ENCODE assay signal across 1 cellular context in the genomic region with DNA sequence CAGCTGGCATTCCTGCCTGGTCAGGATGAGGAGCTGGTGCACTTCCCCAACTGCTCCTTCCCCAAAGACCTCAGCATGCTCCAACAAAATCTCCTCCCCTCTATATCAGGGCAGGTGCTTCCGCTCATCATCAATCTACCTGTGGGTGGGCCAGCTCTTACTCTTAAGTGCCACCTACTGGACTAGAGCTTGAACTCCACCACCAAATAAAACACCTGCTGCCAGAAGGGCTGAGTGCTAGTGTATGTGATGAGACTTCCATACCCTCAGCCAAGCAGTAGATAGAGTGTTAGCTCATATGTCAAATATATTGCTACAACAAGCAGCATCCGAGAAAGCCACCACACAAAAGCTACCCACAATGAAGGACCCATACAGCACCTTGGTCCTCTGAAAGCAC.
TF ChIP-seq lines count a peak whose summit lies in the region.

No MANE protein-coding gene starts in this region.

TF ChIP-seq in WTC11, 78 proteins besides CTCF, POLR2A, EP300 and RAD21 (continued from another document):
- TF ChIP-seq, protein P1, sequence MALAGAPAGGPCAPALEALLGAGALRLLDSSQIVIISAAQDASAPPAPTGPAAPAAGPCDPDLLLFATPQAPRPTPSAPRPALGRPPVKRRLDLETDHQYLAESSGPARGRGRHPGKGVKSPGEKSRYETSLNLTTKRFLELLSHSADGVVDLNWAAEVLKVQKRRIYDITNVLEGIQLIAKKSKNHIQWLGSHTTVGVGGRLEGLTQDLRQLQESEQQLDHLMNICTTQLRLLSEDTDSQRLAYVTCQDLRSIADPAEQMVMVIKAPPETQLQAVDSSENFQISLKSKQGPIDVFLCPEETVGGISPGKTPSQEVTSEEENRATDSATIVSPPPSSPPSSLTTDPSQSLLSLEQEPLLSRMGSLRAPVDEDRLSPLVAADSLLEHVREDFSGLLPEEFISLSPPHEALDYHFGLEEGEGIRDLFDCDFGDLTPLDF (CRISPR knock-in tag; IDR thresholded peaks at IDR 0.05), result no peak
- TF ChIP-seq TEAD4 (CRISPR knock-in tag; IDR thresholded peaks at IDR 0.05) (no peak), ZNF423 (CRISPR knock-in tag; IDR thresholded peaks at IDR 0.05) (no peak), ATF2 (CRISPR knock-in tag; IDR thresholded peaks at IDR 0.05; ENCODE audit: borderline replicate concordance, low read depth) (no peak), OVOL2 (CRISPR knock-in tag; IDR thresholded peaks at IDR 0.05; ENCODE audit: borderline replicate concordance) (no peak), SP1 (CRISPR knock-in tag; conservative IDR thresholded peaks at IDR 0.05) (no peak), ZNF671 (CRISPR knock-in tag; IDR thresholded peaks at IDR 0.05) (no peak)
- TF ChIP-seq, protein P2, sequence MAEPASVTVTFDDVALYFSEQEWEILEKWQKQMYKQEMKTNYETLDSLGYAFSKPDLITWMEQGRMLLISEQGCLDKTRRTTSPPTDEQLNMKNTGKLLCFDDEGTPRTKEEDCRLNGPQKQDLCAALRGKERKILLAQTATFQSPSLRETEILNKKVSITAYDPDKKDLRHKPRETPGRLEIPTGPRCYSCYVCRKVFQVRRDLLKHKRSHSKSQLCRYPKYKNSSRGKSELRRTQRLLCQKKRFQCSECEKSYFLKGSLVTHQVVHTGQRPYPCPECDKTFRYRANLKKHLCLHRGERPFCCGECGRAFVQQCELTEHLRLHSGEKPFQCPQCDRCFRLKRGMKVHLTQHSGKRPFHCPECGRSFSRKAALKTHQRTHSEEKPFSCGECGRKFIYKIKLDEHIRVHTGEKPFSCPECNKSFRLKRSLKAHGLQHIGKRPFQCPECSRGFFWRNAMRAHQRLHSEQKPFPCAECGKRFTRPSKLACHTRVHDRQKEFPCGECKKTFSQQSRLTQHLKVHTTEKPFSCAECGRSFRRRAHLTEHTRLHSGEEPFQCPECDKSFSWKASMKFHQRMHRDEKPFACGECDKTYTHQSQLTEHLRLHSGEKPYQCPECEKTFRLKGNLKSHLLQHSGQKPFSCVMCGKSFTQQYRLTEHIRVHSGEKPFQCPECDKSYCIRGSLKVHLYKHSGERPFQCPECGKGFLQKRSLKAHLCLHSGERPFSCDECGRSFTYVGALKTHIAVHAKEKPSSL (CRISPR knock-in tag; conservative IDR thresholded peaks at IDR 0.05), result no peak
- TF ChIP-seq, protein P3, sequence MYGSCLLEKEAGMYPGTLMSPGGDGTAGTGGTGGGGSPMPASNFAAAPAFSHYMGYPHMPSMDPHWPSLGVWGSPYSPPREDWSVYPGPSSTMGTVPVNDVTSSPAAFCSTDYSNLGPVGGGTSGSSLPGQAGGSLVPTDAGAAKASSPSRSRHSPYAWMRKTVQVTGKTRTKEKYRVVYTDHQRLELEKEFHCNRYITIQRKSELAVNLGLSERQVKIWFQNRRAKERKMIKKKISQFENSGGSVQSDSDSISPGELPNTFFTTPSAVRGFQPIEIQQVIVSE (CRISPR knock-in tag; IDR thresholded peaks at IDR 0.05; ENCODE audit: borderline replicate concordance), result no peak
